Comparison of ENCODE assay signal across 1 cellular context in genomic region chr9:131404581-131404980, GRCh38.
TF ChIP-seq lines count a peak whose summit lies in the region.

No MANE protein-coding gene starts in this region.

TF ChIP-seq in K562, 482 proteins besides CTCF, POLR2A, EP300 and RAD21 (continued from another document and continues in another):
- TF ChIP-seq NFE2 (IDR thresholded peaks at IDR 0.05; ENCODE audit: low read depth) (no peak), ZBED1 (IDR thresholded peaks at IDR 0.05) (no peak), FUS (optimal IDR thresholded peaks at IDR 0.05; ENCODE audit: low read depth, low read length) (no peak), RBM25 (IDR thresholded peaks at IDR 0.05; ENCODE audit: low read depth, low read length, severe bottlenecking) (peak; percentile 34), HEY1 (CRISPR knock-in tag; IDR thresholded peaks at IDR 0.05; ENCODE audit: borderline replicate concordance) (no peak), NFATC3 (IDR thresholded peaks at IDR 0.05) (no peak), LEF1 (IDR thresholded peaks at IDR 0.05) (no peak), RBFOX2 (IDR thresholded peaks at IDR 0.05; ENCODE audit: low read depth, low read length) (no peak), E2F8 (IDR thresholded peaks at IDR 0.05; ENCODE audit: low read depth, partially characterized antibody) (no peak), EZH2 (IDR thresholded peaks at IDR 0.05; ENCODE audit: borderline replicate concordance, low read depth, low read length) (no peak), MXD1 (CRISPR knock-in tag; IDR thresholded peaks at IDR 0.05; ENCODE audit: borderline replicate concordance, poor library complexity, severe bottlenecking) (no peak), NONO (IDR thresholded peaks at IDR 0.05; ENCODE audit: low read depth in 2 of 2, low read length in 1 of 2) (no peak), CBX2 (IDR thresholded peaks at IDR 0.05; ENCODE audit: insufficient read depth, low read length, poor library complexity, severe bottlenecking) (no peak), ILF3 (IDR thresholded peaks at IDR 0.05; ENCODE audit: borderline replicate concordance) (no peak), KDM2B (CRISPR knock-in tag; IDR thresholded peaks at IDR 0.05) (no peak), MEF2A (IDR thresholded peaks at IDR 0.05; ENCODE audit: control insufficient read depth, low read depth, low read length) (peak; percentile 56), TEAD4 (IDR thresholded peaks at IDR 0.05; ENCODE audit: low read length) (peak; percentile 65), TEAD4 (CRISPR knock-in tag; IDR thresholded peaks at IDR 0.05; ENCODE audit: borderline replicate concordance) (no peak), ZNF124 (CRISPR knock-in tag; IDR thresholded peaks at IDR 0.05) (no peak), ZC3H11A (IDR thresholded peaks at IDR 0.05; ENCODE audit: low read depth, low read length) (no peak), SIX5 (IDR thresholded peaks at IDR 0.05; ENCODE audit: borderline replicate concordance in 1 of 2, insufficient read depth in 1 of 2, low read depth in 1 of 2, low read length in 2 of 2) (no peak), RCOR1 (IDR thresholded peaks at IDR 0.05; ENCODE audit: borderline replicate concordance in 1 of 2, low read depth in 2 of 2, low read length in 2 of 2) (peak; percentile 67 to 89; a peak in 3 of 4 replicates), SMAD1 (IDR thresholded peaks at IDR 0.05; ENCODE audit: low read depth, low read length, partially characterized antibody) (no peak), MTF1 (CRISPR knock-in tag; IDR thresholded peaks at IDR 0.05; ENCODE audit: borderline replicate concordance) (no peak), HNRNPL (IDR thresholded peaks at IDR 0.05; ENCODE audit: low read depth, low read length) (no peak), KDM4B (IDR thresholded peaks at IDR 0.05; ENCODE audit: borderline replicate concordance in 2 of 2, low read depth in 1 of 2) (no peak), PRMT5 (CRISPR knock-in tag; IDR thresholded peaks at IDR 0.05) (no peak), TEAD2 (tag; IDR thresholded peaks at IDR 0.05) (no peak), ZFPM2 (CRISPR knock-in tag; IDR thresholded peaks at IDR 0.05) (no peak), ZNF146 (CRISPR knock-in tag; IDR thresholded peaks at IDR 0.05; ENCODE audit: unreplicated experiment) (no peak), TARDBP (IDR thresholded peaks at IDR 0.05) (no peak), ARHGAP35 (IDR thresholded peaks at IDR 0.05; ENCODE audit: partially characterized antibody) (no peak), NFE2L1 (tag; IDR thresholded peaks at IDR 0.05; ENCODE audit: borderline replicate concordance, low read depth) (no peak), POLR3A (IDR thresholded peaks at IDR 0.05; ENCODE audit: borderline replicate concordance, extremely low read depth, insufficient read depth, insufficient read length) (no peak), BRCA1 (IDR thresholded peaks at IDR 0.05) (no peak), BRCA1 (CRISPR knock-in tag; IDR thresholded peaks at IDR 0.05) (no peak), ZNF282 (CRISPR knock-in tag; IDR thresholded peaks at IDR 0.05) (no peak), TRIM28 (IDR thresholded peaks at IDR 0.05) (no peak), BRF2 (IDR thresholded peaks at IDR 0.05; ENCODE audit: borderline replicate concordance, insufficient read depth, insufficient read length) (no peak), TSC22D4 (tag; IDR thresholded peaks at IDR 0.05) (no peak), CC2D1A (IDR thresholded peaks at IDR 0.05) (no peak), L3MBTL2 (IDR thresholded peaks at IDR 0.05) (peak; percentile 38; the same call in 1 of the 2 replicates), ZKSCAN1 (IDR thresholded peaks at IDR 0.05; ENCODE audit: low read depth, low read length) (no peak), DEAF1 (CRISPR knock-in tag; IDR thresholded peaks at IDR 0.05) (no peak), BACH1 (tag; IDR thresholded peaks at IDR 0.05) (no peak), FOXA1 (IDR thresholded peaks at IDR 0.05; ENCODE audit: borderline replicate concordance) (no peak), ILK (tag; IDR thresholded peaks at IDR 0.05; ENCODE audit: borderline replicate concordance, low read depth) (no peak), ZNF212 (CRISPR knock-in tag; IDR thresholded peaks at IDR 0.05) (no peak), HDAC8 (tag; IDR thresholded peaks at IDR 0.05) (no peak)
- TF ChIP-seq, protein P1, sequence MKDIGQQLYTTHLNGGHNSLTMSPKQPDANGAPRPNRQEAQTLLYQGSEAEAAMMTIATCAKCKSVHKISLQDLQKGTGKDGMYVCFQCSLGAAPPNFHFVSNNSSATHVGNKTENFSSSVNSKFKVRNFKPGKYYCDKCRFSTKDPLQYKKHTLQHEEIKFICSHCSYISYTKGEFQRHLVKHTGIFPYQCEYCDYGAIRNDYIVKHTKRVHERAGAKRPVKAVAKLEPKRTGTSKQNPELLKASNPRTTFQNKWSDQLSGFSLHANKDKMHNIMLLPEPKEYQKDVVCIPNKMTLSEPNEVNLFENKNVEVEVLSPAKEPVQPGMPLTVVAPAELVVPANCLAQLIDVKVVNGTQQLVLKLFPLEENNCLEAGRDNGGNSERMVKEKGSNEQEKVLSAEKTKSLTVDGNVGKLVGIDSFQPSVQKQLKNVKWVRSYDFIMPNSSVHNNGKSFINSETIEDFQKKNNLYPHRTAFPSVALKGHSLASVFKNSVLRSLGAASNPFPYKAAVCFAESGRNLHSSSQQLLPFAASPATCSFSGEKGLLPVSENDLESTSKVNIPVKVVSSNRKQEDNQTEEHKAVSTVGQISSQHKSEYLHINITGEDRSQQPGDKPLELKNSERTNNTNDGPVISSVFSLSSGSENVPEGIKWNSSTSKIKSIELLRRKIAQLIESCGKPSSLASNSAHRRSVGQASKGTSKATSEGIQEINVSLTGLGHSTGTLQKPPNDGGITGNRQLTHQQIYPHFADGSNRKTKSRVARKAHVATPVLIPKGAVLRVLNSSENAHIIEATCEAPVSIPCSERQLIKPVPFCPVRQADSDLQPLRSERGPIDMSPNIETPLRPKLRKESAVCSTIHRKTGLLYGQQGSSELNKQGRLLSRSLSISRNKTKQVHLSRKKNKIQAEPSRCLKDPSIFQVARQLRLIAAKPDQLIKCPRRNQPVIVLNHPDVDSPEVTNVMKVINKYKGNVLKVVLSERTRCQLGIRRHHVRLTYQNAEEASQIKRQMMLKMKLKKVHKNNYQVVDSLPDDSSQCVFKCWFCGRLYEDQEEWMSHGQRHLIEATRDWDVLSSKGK (CRISPR knock-in tag; IDR thresholded peaks at IDR 0.05): no peak
- TF ChIP-seq, protein P2, sequence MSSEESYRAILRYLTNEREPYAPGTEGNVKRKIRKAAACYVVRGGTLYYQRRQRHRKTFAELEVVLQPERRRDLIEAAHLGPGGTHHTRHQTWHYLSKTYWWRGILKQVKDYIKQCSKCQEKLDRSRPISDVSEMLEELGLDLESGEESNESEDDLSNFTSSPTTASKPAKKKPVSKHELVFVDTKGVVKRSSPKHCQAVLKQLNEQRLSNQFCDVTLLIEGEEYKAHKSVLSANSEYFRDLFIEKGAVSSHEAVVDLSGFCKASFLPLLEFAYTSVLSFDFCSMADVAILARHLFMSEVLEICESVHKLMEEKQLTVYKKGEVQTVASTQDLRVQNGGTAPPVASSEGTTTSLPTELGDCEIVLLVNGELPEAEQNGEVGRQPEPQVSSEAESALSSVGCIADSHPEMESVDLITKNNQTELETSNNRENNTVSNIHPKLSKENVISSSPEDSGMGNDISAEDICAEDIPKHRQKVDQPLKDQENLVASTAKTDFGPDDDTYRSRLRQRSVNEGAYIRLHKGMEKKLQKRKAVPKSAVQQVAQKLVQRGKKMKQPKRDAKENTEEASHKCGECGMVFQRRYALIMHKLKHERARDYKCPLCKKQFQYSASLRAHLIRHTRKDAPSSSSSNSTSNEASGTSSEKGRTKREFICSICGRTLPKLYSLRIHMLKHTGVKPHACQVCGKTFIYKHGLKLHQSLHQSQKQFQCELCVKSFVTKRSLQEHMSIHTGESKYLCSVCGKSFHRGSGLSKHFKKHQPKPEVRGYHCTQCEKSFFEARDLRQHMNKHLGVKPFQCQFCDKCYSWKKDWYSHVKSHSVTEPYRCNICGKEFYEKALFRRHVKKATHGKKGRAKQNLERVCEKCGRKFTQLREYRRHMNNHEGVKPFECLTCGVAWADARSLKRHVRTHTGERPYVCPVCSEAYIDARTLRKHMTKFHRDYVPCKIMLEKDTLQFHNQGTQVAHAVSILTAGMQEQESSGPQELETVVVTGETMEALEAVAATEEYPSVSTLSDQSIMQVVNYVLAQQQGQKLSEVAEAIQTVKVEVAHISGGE (CRISPR knock-in tag; IDR thresholded peaks at IDR 0.05): no peak
- TF ChIP-seq, protein P3, sequence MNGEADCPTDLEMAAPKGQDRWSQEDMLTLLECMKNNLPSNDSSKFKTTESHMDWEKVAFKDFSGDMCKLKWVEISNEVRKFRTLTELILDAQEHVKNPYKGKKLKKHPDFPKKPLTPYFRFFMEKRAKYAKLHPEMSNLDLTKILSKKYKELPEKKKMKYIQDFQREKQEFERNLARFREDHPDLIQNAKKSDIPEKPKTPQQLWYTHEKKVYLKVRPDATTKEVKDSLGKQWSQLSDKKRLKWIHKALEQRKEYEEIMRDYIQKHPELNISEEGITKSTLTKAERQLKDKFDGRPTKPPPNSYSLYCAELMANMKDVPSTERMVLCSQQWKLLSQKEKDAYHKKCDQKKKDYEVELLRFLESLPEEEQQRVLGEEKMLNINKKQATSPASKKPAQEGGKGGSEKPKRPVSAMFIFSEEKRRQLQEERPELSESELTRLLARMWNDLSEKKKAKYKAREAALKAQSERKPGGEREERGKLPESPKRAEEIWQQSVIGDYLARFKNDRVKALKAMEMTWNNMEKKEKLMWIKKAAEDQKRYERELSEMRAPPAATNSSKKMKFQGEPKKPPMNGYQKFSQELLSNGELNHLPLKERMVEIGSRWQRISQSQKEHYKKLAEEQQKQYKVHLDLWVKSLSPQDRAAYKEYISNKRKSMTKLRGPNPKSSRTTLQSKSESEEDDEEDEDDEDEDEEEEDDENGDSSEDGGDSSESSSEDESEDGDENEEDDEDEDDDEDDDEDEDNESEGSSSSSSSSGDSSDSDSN (IDR thresholded peaks at IDR 0.05; ENCODE audit: borderline replicate concordance in 1 of 2, low read depth in 2 of 2, low read length in 2 of 2): no peak
- TF ChIP-seq, protein P4, sequence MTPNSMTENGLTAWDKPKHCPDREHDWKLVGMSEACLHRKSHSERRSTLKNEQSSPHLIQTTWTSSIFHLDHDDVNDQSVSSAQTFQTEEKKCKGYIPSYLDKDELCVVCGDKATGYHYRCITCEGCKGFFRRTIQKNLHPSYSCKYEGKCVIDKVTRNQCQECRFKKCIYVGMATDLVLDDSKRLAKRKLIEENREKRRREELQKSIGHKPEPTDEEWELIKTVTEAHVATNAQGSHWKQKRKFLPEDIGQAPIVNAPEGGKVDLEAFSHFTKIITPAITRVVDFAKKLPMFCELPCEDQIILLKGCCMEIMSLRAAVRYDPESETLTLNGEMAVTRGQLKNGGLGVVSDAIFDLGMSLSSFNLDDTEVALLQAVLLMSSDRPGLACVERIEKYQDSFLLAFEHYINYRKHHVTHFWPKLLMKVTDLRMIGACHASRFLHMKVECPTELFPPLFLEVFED (CRISPR knock-in tag; conservative IDR thresholded peaks at IDR 0.05): no peak
- TF ChIP-seq, protein P5, sequence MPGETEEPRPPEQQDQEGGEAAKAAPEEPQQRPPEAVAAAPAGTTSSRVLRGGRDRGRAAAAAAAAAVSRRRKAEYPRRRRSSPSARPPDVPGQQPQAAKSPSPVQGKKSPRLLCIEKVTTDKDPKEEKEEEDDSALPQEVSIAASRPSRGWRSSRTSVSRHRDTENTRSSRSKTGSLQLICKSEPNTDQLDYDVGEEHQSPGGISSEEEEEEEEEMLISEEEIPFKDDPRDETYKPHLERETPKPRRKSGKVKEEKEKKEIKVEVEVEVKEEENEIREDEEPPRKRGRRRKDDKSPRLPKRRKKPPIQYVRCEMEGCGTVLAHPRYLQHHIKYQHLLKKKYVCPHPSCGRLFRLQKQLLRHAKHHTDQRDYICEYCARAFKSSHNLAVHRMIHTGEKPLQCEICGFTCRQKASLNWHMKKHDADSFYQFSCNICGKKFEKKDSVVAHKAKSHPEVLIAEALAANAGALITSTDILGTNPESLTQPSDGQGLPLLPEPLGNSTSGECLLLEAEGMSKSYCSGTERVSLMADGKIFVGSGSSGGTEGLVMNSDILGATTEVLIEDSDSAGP (CRISPR knock-in tag; IDR thresholded peaks at IDR 0.05): no peak
